ENCODE assay signal across 30 cellular contexts in the genomic region with DNA sequence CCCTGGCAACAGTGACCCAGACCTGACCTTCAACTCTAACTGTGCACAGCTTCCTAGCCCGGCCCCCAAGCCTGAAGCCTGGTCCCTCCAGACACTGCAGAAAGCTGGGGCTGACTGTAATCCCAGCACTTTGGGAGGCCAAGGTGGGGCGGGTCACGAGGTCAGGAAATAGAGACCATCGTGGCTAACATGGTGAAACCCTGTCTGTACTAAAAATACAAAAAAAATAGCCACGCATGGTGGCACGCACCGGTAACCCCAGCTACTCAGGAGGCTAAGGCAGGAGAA. TPM values are rescaled to one million over a fixed set of nuclear protein-coding genes. Genes with fewer than 3 reads are reported as not detected.
"Had no signal": no experiment of that assay in that cellular context is flagged by ENCODE, and none has a peak within 500 bp of the region (broad histone marks: within the 10 kb centered on the region; RNA-seq: fewer than 3 reads in every experiment).

No MANE protein-coding gene starts in this region.

- H3K9me3 Mint-ChIP-seq: activated CD4-positive, alpha-beta T cell treated with anti-CD3 and anti-CD28 coated beads, Interleukin-2, amount 10 ng/mL, durations not matched to agents 24 days and 14 days had no signal

- H3K4me1 Mint-ChIP-seq: activated CD4-positive, alpha-beta T cell treated with anti-CD3 and anti-CD28 coated beads for 36 hours; activated CD4-positive, alpha-beta T cell treated with anti-CD3 and anti-CD28 coated beads, Interleukin-2, amount 10 ng/mL, durations not matched to agents 24 days and 14 days; activated CD8-positive, alpha-beta memory T cell treated with anti-CD3 and anti-CD28 coated beads, Interleukin-2, amount 10 ng/mL, durations not matched to agents 7 days and 5 days; activated naive CD4-positive, alpha-beta T cell treated with anti-CD3 and anti-CD28 coated beads, Interleukin-2, amount 10 ng/mL, durations not matched to agents 7 days and 5 days; activated naive CD8-positive, alpha-beta T cell treated with anti-CD3 and anti-CD28 coated beads, Interleukin-2, amount 10 ng/mL, durations not matched to agents 7 days and 5 days; central memory CD8-positive, alpha-beta T cell had no signal

- H3K4me3 ChIP-seq: ascending aorta, breast epithelium, cardiac muscle cell, coronary artery, dorsolateral prefrontal cortex had no signal

- H3K27me3 Mint-ChIP-seq: activated CD4-positive, alpha-beta memory T cell treated with anti-CD3 and anti-CD28 coated beads for 36 hours; activated CD4-positive, alpha-beta T cell treated with anti-CD3 and anti-CD28 coated beads for 36 hours; activated CD4-positive, alpha-beta T cell treated with anti-CD3 and anti-CD28 coated beads, Interleukin-2, amount 10 ng/mL, durations not matched to agents 24 days and 14 days; activated CD8-positive, alpha-beta memory T cell treated with anti-CD3 and anti-CD28 coated beads, Interleukin-2, amount 10 ng/mL, durations not matched to agents 7 days and 5 days; activated naive CD4-positive, alpha-beta T cell treated with anti-CD3 and anti-CD28 coated beads, Interleukin-2, amount 10 ng/mL, durations not matched to agents 7 days and 5 days; activated naive CD8-positive, alpha-beta T cell treated with anti-CD3 and anti-CD28 coated beads, Interleukin-2, amount 10 ng/mL, durations not matched to agents 7 days and 5 days; activated T-cell treated with anti-CD3 and anti-CD28 coated beads, Interleukin-2, amount 50 U/mL, for 24 hours had no signal

- DNase-seq: activated CD4-positive, alpha-beta memory T cell treated with anti-CD3 and anti-CD28 coated beads for 36 hours; activated CD4-positive, alpha-beta T cell treated with anti-CD3 and anti-CD28 coated beads for 36 hours; activated CD4-positive, alpha-beta T cell treated with anti-CD3 and anti-CD28 coated beads, Interleukin-2, amount 10 ng/mL, durations not matched to agents 24 days and 14 days; activated CD4-positive, CD25-positive, alpha-beta regulatory T cell; activated CD4-positive, CD25-positive, alpha-beta regulatory T cell treated with anti-CD3 and anti-CD28 coated beads, Interleukin-2, amount 50 U/mL, for 72 hours; activated CD8-positive, alpha-beta memory T cell treated with anti-CD3 and anti-CD28 coated beads, Interleukin-2, amount 10 ng/mL, durations not matched to agents 7 days and 5 days; activated CD8-positive, alpha-beta T cell treated with anti-CD3 and anti-CD28 coated beads, Interleukin-2, amount 10 ng/mL, durations not matched to agents 7 days and 5 days; activated gamma-delta T cell; activated naive CD4-positive, alpha-beta T cell; activated naive CD4-positive, alpha-beta T cell treated with anti-CD3 and anti-CD28 coated beads, Interleukin-2, amount 10 ng/mL, durations not matched to agents 7 days and 5 days; activated naive CD8-positive, alpha-beta T cell treated with anti-CD3 and anti-CD28 coated beads, Interleukin-2, amount 10 ng/mL, durations not matched to agents 7 days and 5 days; activated T-cell treated with anti-CD3 and anti-CD28 coated beads for 4 hours; activated T-cell treated with anti-CD3 and anti-CD28 coated beads, Interleukin-2, amount 50 U/mL, for 24 hours; activated T-cell treated with anti-CD3 and anti-CD28 coated beads, Interleukin-2, amount 50 U/mL, for 72 hours; effector memory CD4-positive, alpha-beta T cell; endodermal cell; foreskin fibroblast; T-helper 2 cell had no signal

- H3K27ac ChIP-seq: ascending aorta, breast epithelium, cardiac muscle cell, coronary artery, dorsolateral prefrontal cortex had no signal

- H3K4me3 Mint-ChIP-seq: activated CD4-positive, alpha-beta memory T cell treated with anti-CD3 and anti-CD28 coated beads for 36 hours; activated CD4-positive, alpha-beta T cell treated with anti-CD3 and anti-CD28 coated beads for 36 hours; activated CD4-positive, alpha-beta T cell treated with anti-CD3 and anti-CD28 coated beads, Interleukin-2, amount 10 ng/mL, durations not matched to agents 24 days and 14 days; activated CD8-positive, alpha-beta memory T cell treated with anti-CD3 and anti-CD28 coated beads, Interleukin-2, amount 10 ng/mL, durations not matched to agents 7 days and 5 days; activated CD8-positive, alpha-beta T cell treated with anti-CD3 and anti-CD28 coated beads, Interleukin-2, amount 10 ng/mL, durations not matched to agents 7 days and 5 days; activated naive CD4-positive, alpha-beta T cell treated with anti-CD3 and anti-CD28 coated beads, Interleukin-2, amount 10 ng/mL, durations not matched to agents 7 days and 5 days; activated naive CD8-positive, alpha-beta T cell treated with anti-CD3 and anti-CD28 coated beads, Interleukin-2, amount 10 ng/mL, durations not matched to agents 7 days and 5 days; activated T-cell treated with anti-CD3 and anti-CD28 coated beads, Interleukin-2, amount 50 U/mL, for 24 hours; activated T-cell treated with anti-CD3 and anti-CD28 coated beads, Interleukin-2, amount 50 U/mL, for 72 hours; brain; central memory CD8-positive, alpha-beta T cell; dendritic cell treated with granulocyte-macrophage colony-stimulating factor and Interleukin-4, amounts not matched to agents 40 ng/mL and 50 ng/mL, for 4 days; endodermal cell had no signal

- H3K36me3 Mint-ChIP-seq: activated CD4-positive, alpha-beta memory T cell treated with anti-CD3 and anti-CD28 coated beads for 36 hours; activated CD8-positive, alpha-beta memory T cell treated with anti-CD3 and anti-CD28 coated beads, Interleukin-2, amount 10 ng/mL, durations not matched to agents 7 days and 5 days; activated naive CD4-positive, alpha-beta T cell treated with anti-CD3 and anti-CD28 coated beads, Interleukin-2, amount 10 ng/mL, durations not matched to agents 7 days and 5 days; activated naive CD8-positive, alpha-beta T cell treated with anti-CD3 and anti-CD28 coated beads, Interleukin-2, amount 10 ng/mL, durations not matched to agents 7 days and 5 days; brain had no signal

- H3K36me3 ChIP-seq: ascending aorta, breast epithelium, cardiac muscle cell had no signal

- H3K27me3 ChIP-seq: ascending aorta, breast epithelium, cardiac muscle cell, dorsolateral prefrontal cortex had no signal

- ATAC-seq: activated CD4-positive, alpha-beta T cell treated with anti-CD3 and anti-CD28 coated beads for 36 hours; activated CD8-positive, alpha-beta memory T cell treated with anti-CD3 and anti-CD28 coated beads, Interleukin-2, amount 10 ng/mL, durations not matched to agents 7 days and 5 days; activated CD8-positive, alpha-beta T cell treated with anti-CD3 and anti-CD28 coated beads, Interleukin-2, amount 10 ng/mL, durations not matched to agents 7 days and 5 days; activated naive CD4-positive, alpha-beta T cell treated with anti-CD3 and anti-CD28 coated beads, Interleukin-2, amount 50 U/mL, for 72 hours; activated T-cell treated with anti-CD3 and anti-CD28 coated beads, Interleukin-2, amount 50 U/mL, for 72 hours; esophagus mucosa had no signal

- H3K27ac Mint-ChIP-seq: activated CD4-positive, alpha-beta memory T cell treated with anti-CD3 and anti-CD28 coated beads for 36 hours; activated CD4-positive, alpha-beta T cell treated with anti-CD3 and anti-CD28 coated beads for 36 hours; activated CD4-positive, alpha-beta T cell treated with anti-CD3 and anti-CD28 coated beads, Interleukin-2, amount 10 ng/mL, durations not matched to agents 24 days and 14 days; activated CD8-positive, alpha-beta memory T cell treated with anti-CD3 and anti-CD28 coated beads, Interleukin-2, amount 10 ng/mL, durations not matched to agents 7 days and 5 days; activated CD8-positive, alpha-beta T cell treated with anti-CD3 and anti-CD28 coated beads, Interleukin-2, amount 10 ng/mL, durations not matched to agents 7 days and 5 days; activated naive CD4-positive, alpha-beta T cell treated with anti-CD3 and anti-CD28 coated beads, Interleukin-2, amount 10 ng/mL, durations not matched to agents 7 days and 5 days; activated naive CD4-positive, alpha-beta T cell treated with anti-CD3 and anti-CD28 coated beads, Interleukin-2, amount 50 U/mL, for 72 hours; activated naive CD8-positive, alpha-beta T cell treated with anti-CD3 and anti-CD28 coated beads, Interleukin-2, amount 10 ng/mL, durations not matched to agents 7 days and 5 days; activated T-cell treated with anti-CD3 and anti-CD28 coated beads, Interleukin-2, amount 50 U/mL, for 24 hours; activated T-cell treated with anti-CD3 and anti-CD28 coated beads, Interleukin-2, amount 50 U/mL, for 72 hours; brain; dendritic cell treated with granulocyte-macrophage colony-stimulating factor and Interleukin-4, amounts not matched to agents 40 ng/mL and 50 ng/mL, for 4 days; endodermal cell had no signal

RNA-seq across cellular contexts. Expression of gene ADAMTS2, which starts 35.9 kb away (rescaled TPM):
- total RNA-seq: activated CD4-positive, alpha-beta memory T cell treated with anti-CD3 and anti-CD28 coated beads for 36 hours; activated CD4-positive, alpha-beta T cell treated with anti-CD3 and anti-CD28 coated beads for 36 hours; activated CD4-positive, alpha-beta T cell treated with anti-CD3 and anti-CD28 coated beads, Interleukin-2, amount 10 ng/mL, durations not matched to agents 24 days and 14 days; activated CD8-positive, alpha-beta memory T cell treated with anti-CD3 and anti-CD28 coated beads for 36 hours; activated CD8-positive, alpha-beta memory T cell treated with anti-CD3 and anti-CD28 coated beads, Interleukin-2, amount 10 ng/mL, durations not matched to agents 7 days and 5 days; activated CD8-positive, alpha-beta T cell treated with anti-CD3 and anti-CD28 coated beads, Interleukin-2, amount 10 ng/mL, durations not matched to agents 7 days and 5 days; activated naive CD4-positive, alpha-beta T cell treated with anti-CD3 and anti-CD28 coated beads, Interleukin-2, amount 50 U/mL, for 72 hours; activated naive CD8-positive, alpha-beta T cell treated with anti-CD3 and anti-CD28 coated beads, Interleukin-2, amount 10 ng/mL, durations not matched to agents 7 days and 5 days; activated T-cell treated with anti-CD3 and anti-CD28 coated beads, Interleukin-2, amount 50 U/mL, for 72 hours; T-helper 1 cell treated with Interleukin-12 subunit alpha and Interleukin-12 subunit beta and Interleukin-4 antibody, amounts not matched to agents 30 ng/mL and 1 ng/mL, for 36 hours had no signal
